ENCODE assay signal across 8 cellular contexts in genomic region chr17:1532836-1533602, GRCh38. TPM values are rescaled to one million over a fixed set of nuclear protein-coding genes. Genes with fewer than 3 reads are reported as not detected.
DNase-seq lines count a peak whose midpoint lies in the region; ATAC-seq and TF ChIP-seq lines count a peak whose summit lies in the region.

No MANE protein-coding gene starts in this region.

- peak; percentile 33 for TF ChIP-seq CTCF in activated CD8-positive, alpha-beta T cell treated with anti-CD3 and anti-CD28 coated beads for 36 hours (IDR thresholded peaks at IDR 0.05)
- peak in 2 of 4 experiments; percentile 20 to 42 for TF ChIP-seq CTCF in gastroesophageal sphincter (IDR thresholded peaks at IDR 0.05)

- no peak for TF ChIP-seq EP300 in gastroesophageal sphincter (IDR thresholded peaks at IDR 0.05)

- no peak overlapping the region for H3K27ac Mint-ChIP-seq in activated CD8-positive, alpha-beta T cell treated with anti-CD3 and anti-CD28 coated beads for 36 hours
- H3K27ac Mint-ChIP-seq in stimulated activated memory B cell treated with anti-CD40 and anti-IgM and Interleukin-4, amounts not matched to agents 10 μg/mL and 1 μg/mL and 100 μg/mL, for 72 hours = peak overlapping the region; percentile 3

- peaks cover 0 to 22% (median 14%) of the 10 kb centered on the region in 10 experiments; a peak in 14 of 20 replicates for H3K4me1 ChIP-seq in BLaER1 treated with 17β-estradiol and CSF1 and Interleukin-3, amounts not matched to agents 10 nM and 100 nM
- H3K4me1 ChIP-seq in Karpas-422 (ENCODE audit: low read length) (no peaks in the 10 kb centered on the region), gastroesophageal sphincter (no peaks in the 10 kb centered on the region)

- no peak for TF ChIP-seq POLR2A in gastroesophageal sphincter (IDR thresholded peaks at IDR 0.05)

- peak overlapping the region in 6 of 11 experiments; percentile 1 to 37 (median 16); a peak in 4 of 22 replicates for H3K27ac ChIP-seq in BLaER1 treated with 17β-estradiol and CSF1 and Interleukin-3, amounts not matched to agents 10 nM and 100 nM
- H3K27ac ChIP-seq in Karpas-422 (ENCODE audit: low read length) (no peak overlapping the region), gastroesophageal sphincter (no peak overlapping the region)

- H3K36me3 Mint-ChIP-seq in activated CD8-positive, alpha-beta T cell treated with anti-CD3 and anti-CD28 coated beads for 36 hours (ENCODE audit: low read depth) = peaks cover 18% of the 10 kb centered on the region
- peaks cover 52% of the 10 kb centered on the region for H3K36me3 Mint-ChIP-seq in stimulated activated memory B cell treated with anti-CD40 and anti-IgM and Interleukin-4, amounts not matched to agents 10 μg/mL and 1 μg/mL and 100 μg/mL, for 72 hours

- H3K9me2 ChIP-seq in Karpas-422 (replicated peaks; ENCODE audit: insufficient read depth, low read length) = no peaks in the 10 kb centered on the region

- H3K4me3 Mint-ChIP-seq in activated CD8-positive, alpha-beta T cell treated with anti-CD3 and anti-CD28 coated beads for 36 hours = no peak overlapping the region
- no peak overlapping the region for H3K4me3 Mint-ChIP-seq in stimulated activated memory B cell treated with anti-CD40 and anti-IgM and Interleukin-4, amounts not matched to agents 10 μg/mL and 1 μg/mL and 100 μg/mL, for 72 hours

- peaks cover 0 to 59% (median 19%) of the 10 kb centered on the region in 11 experiments; a peak in 15 of 22 replicates for H4K20me1 ChIP-seq in BLaER1 treated with 17β-estradiol and CSF1 and Interleukin-3, amounts not matched to agents 10 nM and 100 nM
- H4K20me1 ChIP-seq in Karpas-422 (ENCODE audit: insufficient read depth, low read depth, low read length) = no peaks in the 10 kb centered on the region

- H3K4me2 ChIP-seq in BLaER1 treated with 17β-estradiol and CSF1 and Interleukin-3, amounts not matched to agents 10 nM and 100 nM = peak overlapping the region in 7 of 11 experiments; percentile 10 to 55 (median 22); a peak in 8 of 22 replicates
- no peak overlapping the region for H3K4me2 ChIP-seq in Karpas-422 (ENCODE audit: low read depth, low read length, poor library complexity, severe bottlenecking)

- 77 to 90% methylated on average over 5 to 6 of the region's 10 CpGs for WGBS in gastroesophageal sphincter (ENCODE audit: low coverage in 1 of 2), 2 donors

- intact Hi-C loops in activated CD8-positive, alpha-beta T cell treated with anti-CD3 and anti-CD28 coated beads for 36 hours (cut with micrococcal nuclease) = no loop called here

- no peak overlapping the region for H2AFZ ChIP-seq in Karpas-422 (ENCODE audit: low read length)

- H3K4me1 Mint-ChIP-seq in activated CD8-positive, alpha-beta T cell treated with anti-CD3 and anti-CD28 coated beads for 36 hours (ENCODE audit: low read depth) = peaks cover 1% of the 10 kb centered on the region
- H3K4me1 Mint-ChIP-seq in stimulated activated memory B cell treated with anti-CD40 and anti-IgM and Interleukin-4, amounts not matched to agents 10 μg/mL and 1 μg/mL and 100 μg/mL, for 72 hours = peaks cover 24% of the 10 kb centered on the region

- peak; percentile 83 for ATAC-seq in activated CD8-positive, alpha-beta T cell treated with anti-CD3 and anti-CD28 coated beads for 36 hours
- ATAC-seq in gastroesophageal sphincter (peak; percentile 41), HG02852 (IDR thresholded peaks at IDR 0.05; ENCODE audit: unreplicated experiment) (no peak), GM18868 (IDR thresholded peaks at IDR 0.05; ENCODE audit: unreplicated experiment) (no peak)
- peak; percentile 73 for ATAC-seq in stimulated activated memory B cell treated with anti-CD40 and anti-IgM and Interleukin-4, amounts not matched to agents 10 μg/mL and 1 μg/mL and 100 μg/mL, for 72 hours

- CTCF ChIA-PET in activated CD8-positive, alpha-beta T cell treated with anti-CD3 and anti-CD28 coated beads for 36 hours (lab: Charles Lee) = interaction anchor here (0.7 to 2.6 kb wide), 21 partner anchors 9 to 275 kb away, joined by 3 to 29 read pairs (median 3); partner anchors contain the start of gene INPP5K

- peaks cover 96 to 100% (median 99%) of the 10 kb centered on the region in 11 experiments for H3K36me3 ChIP-seq in BLaER1 treated with 17β-estradiol and CSF1 and Interleukin-3, amounts not matched to agents 10 nM and 100 nM
- H3K36me3 ChIP-seq in Karpas-422 (ENCODE audit: insufficient read depth, low read length) = peaks cover 19% of the 10 kb centered on the region
- peaks cover 0 to 99% of the 10 kb centered on the region in 2 donors for H3K36me3 ChIP-seq in gastroesophageal sphincter

- H3K9me3 ChIP-seq in BLaER1 treated with 17β-estradiol and CSF1 and Interleukin-3, amounts not matched to agents 10 nM and 100 nM (replicated peaks in 1 of 11) = no peaks in the 10 kb centered on the region
- H3K9me3 ChIP-seq in Karpas-422 (ENCODE audit: low read length) = no peaks in the 10 kb centered on the region
- H3K9me3 ChIP-seq in gastroesophageal sphincter = no peaks in the 10 kb centered on the region

- H3K27me3 Mint-ChIP-seq in activated CD8-positive, alpha-beta T cell treated with anti-CD3 and anti-CD28 coated beads for 36 hours = no peaks in the 10 kb centered on the region
- H3K27me3 Mint-ChIP-seq in stimulated activated memory B cell treated with anti-CD40 and anti-IgM and Interleukin-4, amounts not matched to agents 10 μg/mL and 1 μg/mL and 100 μg/mL, for 72 hours = no peaks in the 10 kb centered on the region

- H3K27me3 ChIP-seq in BLaER1 treated with 17β-estradiol and CSF1 and Interleukin-3, amounts not matched to agents 10 nM and 100 nM = no peaks in the 10 kb centered on the region
- H3K27me3 ChIP-seq in Karpas-422 (ENCODE audit: low read length) (no peaks in the 10 kb centered on the region), gastroesophageal sphincter (no peaks in the 10 kb centered on the region)

- H3K4me3 ChIP-seq in BLaER1 treated with 17β-estradiol and CSF1 and Interleukin-3, amounts not matched to agents 10 nM and 100 nM = no peak overlapping the region
- H3K4me3 ChIP-seq in Karpas-422 (ENCODE audit: low read length) = no peak overlapping the region
- H3K4me3 ChIP-seq in gastroesophageal sphincter = no peak overlapping the region

- POLR2A ChIA-PET in activated CD8-positive, alpha-beta T cell treated with anti-CD3 and anti-CD28 coated beads for 36 hours (lab: Charles Lee) = no interaction called here

- peak; percentile 82 for DNase-seq in Karpas-422
- DNase-seq in activated CD8-positive, alpha-beta T cell treated with anti-CD3 and anti-CD28 coated beads for 36 hours = peak; percentile 64
- no peak for DNase-seq in A172 (ENCODE audit: low spot score)

- no peaks in the 10 kb centered on the region for H3K9me3 Mint-ChIP-seq in activated CD8-positive, alpha-beta T cell treated with anti-CD3 and anti-CD28 coated beads for 36 hours
- H3K9me3 Mint-ChIP-seq in stimulated activated memory B cell treated with anti-CD40 and anti-IgM and Interleukin-4, amounts not matched to agents 10 μg/mL and 1 μg/mL and 100 μg/mL, for 72 hours = no peaks in the 10 kb centered on the region

- no peaks in the 10 kb centered on the region for H3K79me2 ChIP-seq in Karpas-422 (ENCODE audit: low read length)

- peak overlapping the region in 3 of 11 experiments; percentile 2 to 34 (median 9); a peak in 2 of 22 replicates for H3K9ac ChIP-seq in BLaER1 treated with 17β-estradiol and CSF1 and Interleukin-3, amounts not matched to agents 10 nM and 100 nM
- H3K9ac ChIP-seq in Karpas-422 (ENCODE audit: low read length) = no peak overlapping the region

RNA-seq across cellular contexts. Expression of gene INPP5K, which starts 16.6 kb away (rescaled TPM):
- total RNA-seq in Karpas-422 (2014; rRNA removed; shearing (Covaris generic); ENCODE audit: low replicate concordance) = 61.7 and 102 TPM in 2 replicates
- total RNA-seq in activated CD8-positive, alpha-beta T cell treated with anti-CD3 and anti-CD28 coated beads for 36 hours = 10 to 100 TPM; 16.5 to 16.7 TPM
- 10 to 100 TPM; 59.6 to 76.0 (median 73.1) TPM for total RNA-seq in gastroesophageal sphincter
- 36.1 and 40.8 TPM in 2 replicates for total RNA-seq in A172 (2014; rRNA removed; shearing (Covaris generic))

RNA-seq across cellular contexts. Expression of gene PITPNA, which starts 29.6 kb away (rescaled TPM):
- total RNA-seq in Karpas-422 (2014; rRNA removed; shearing (Covaris generic); ENCODE audit: low replicate concordance) = 26.2 and 28.9 TPM in 2 replicates
- total RNA-seq in activated CD8-positive, alpha-beta T cell treated with anti-CD3 and anti-CD28 coated beads for 36 hours = 10 to 100 TPM; 31.7 to 34.4 TPM
- total RNA-seq in gastroesophageal sphincter = 10 to 100 TPM; 40.8 to 61.1 (median 45.5) TPM
- 31.6 and 45.9 TPM in 2 replicates for total RNA-seq in A172 (2014; rRNA removed; shearing (Covaris generic))

RNA-seq across cellular contexts. Expression of gene MYO1C, which starts 40.5 kb away (rescaled TPM):
- total RNA-seq in Karpas-422 (2014; rRNA removed; shearing (Covaris generic); ENCODE audit: low replicate concordance) = 14.7 and 20.5 TPM in 2 replicates
- 10 to 100 TPM; 12.6 to 16.8 TPM for total RNA-seq in activated CD8-positive, alpha-beta T cell treated with anti-CD3 and anti-CD28 coated beads for 36 hours
- 100 to 1,000 TPM; 215 to 461 (median 287) TPM for total RNA-seq in gastroesophageal sphincter
- total RNA-seq in A172 (2014; rRNA removed; shearing (Covaris generic)) = 148 and 155 TPM in 2 replicates

Comparison
In these comparisons a context has a peak if more than half of its experiments do, and no peak if none do; other contexts are left out.
1. H3K27ac ChIP-seq: peak in BLaER1 treated with 17β-estradiol and CSF1 and Interleukin-3, amounts not matched to agents 10 nM and 100 nM (6 of 11); none in Karpas-422 (single experiment) and gastroesophageal sphincter (0 of 4).
2. ATAC-seq: peak in activated CD8-positive, alpha-beta T cell treated with anti-CD3 and anti-CD28 coated beads for 36 hours (single experiment), gastroesophageal sphincter (single experiment) and stimulated activated memory B cell treated with anti-CD40 and anti-IgM and Interleukin-4, amounts not matched to agents 10 μg/mL and 1 μg/mL and 100 μg/mL, for 72 hours (single experiment); none in HG02852 (single experiment) and GM18868 (single experiment).